ENCODE assay signal across 8 cellular contexts in the genomic region with DNA sequence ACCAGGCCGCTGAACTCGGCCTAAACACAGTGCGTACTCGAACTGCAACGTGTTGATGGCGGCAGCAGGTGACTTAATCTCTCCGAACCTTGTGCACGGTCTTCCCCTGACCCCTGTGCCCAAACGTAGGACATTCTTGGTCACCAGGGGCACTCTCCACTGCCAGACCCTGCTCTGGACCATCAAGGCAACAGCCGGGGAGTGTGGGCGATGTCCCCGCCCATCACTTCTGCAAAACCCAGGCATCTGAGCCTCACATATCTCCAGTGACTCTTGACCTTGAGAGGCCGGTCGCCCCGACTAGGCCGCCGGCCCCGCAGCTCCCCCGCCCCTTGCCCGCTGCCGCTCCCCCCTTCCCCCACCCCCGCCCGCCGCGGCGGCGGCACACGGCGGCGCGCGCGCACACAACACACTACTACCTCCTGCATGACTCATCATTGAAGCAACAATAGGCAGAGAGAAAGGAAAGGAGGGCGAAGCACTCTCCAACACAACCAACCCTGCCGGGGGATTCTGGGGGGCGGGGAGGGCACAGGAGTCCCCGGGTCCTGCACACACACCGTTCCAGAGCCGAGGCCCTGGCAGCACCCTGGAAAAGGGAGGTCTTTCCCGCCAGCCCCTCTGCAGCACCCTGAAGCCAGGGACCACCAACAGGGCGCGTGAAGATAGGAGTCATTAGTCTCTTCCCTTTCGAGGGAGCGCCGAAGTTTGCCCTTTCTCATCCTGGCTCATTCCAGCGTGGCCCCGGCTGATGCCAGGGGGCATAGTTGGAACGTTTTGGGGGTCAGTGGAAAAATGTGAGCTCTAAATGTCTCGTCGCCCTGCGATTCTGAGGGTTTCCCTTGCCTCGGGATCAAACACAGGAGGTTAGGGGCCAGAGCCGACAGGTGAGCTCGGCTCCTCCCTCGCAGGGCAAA. TPM values are rescaled to one million over a fixed set of nuclear protein-coding genes. Genes with fewer than 3 reads are reported as not detected.
DNase-seq lines count a peak whose midpoint lies in the region; ATAC-seq and TF ChIP-seq lines count a peak whose summit lies in the region.

No MANE protein-coding gene starts in this region.

- H3K4me1 ChIP-seq in heart right ventricle (peaks cover 50 to 72% (median 68%) of the 10 kb centered on the region in 9 donors), psoas muscle (peaks cover 61% of the 10 kb centered on the region)

- ATAC-seq in heart right ventricle (peak in 4 of 8 donors; percentile 4 to 14 (median 6)), psoas muscle (peak in 3 of 4 donors; percentile 23 to 32 (median 30)), GM18858 (IDR thresholded peaks at IDR 0.05; ENCODE audit: unreplicated experiment) (no peak)

- peak overlapping the region; percentile 86 for H3K4me3 ChIP-seq in Jurkat, Clone E6-1 (ENCODE audit: low read length)
- H3K4me3 ChIP-seq in heart right ventricle = peak overlapping the region; percentile 22 to 99 (median 89)
- peak overlapping the region; percentile 98 for H3K4me3 ChIP-seq in psoas muscle

- H3K36me3 ChIP-seq in heart right ventricle = no peaks in the 10 kb centered on the region
- H3K36me3 ChIP-seq in psoas muscle (ENCODE audit: insufficient read depth in 1 of 2, low read depth in 1 of 2) = no peaks in the 10 kb centered on the region

- H3K9me3 ChIP-seq in heart right ventricle (no peaks in the 10 kb centered on the region), psoas muscle (no peaks in the 10 kb centered on the region)

- intact Hi-C loops in heart right ventricle (cut with DNase I) = loop anchor here in 2 of 10 donors (10.0 kb wide), 3 partner anchors 224 to 344 kb away; partner anchors contain the start of gene HIC1 (in 1 of the 2)
- intact Hi-C loops in psoas muscle (cut with DNase I) = no loop called here

- 13 to 15% (median 13%) methylated on average over 43 to 55 of the region's 55 CpGs for WGBS in adipose tissue, 3 donors
- WGBS in heart right ventricle, 2 donors = 12 to 14% methylated on average over 54 to 55 of the region's 55 CpGs
- 12 to 16% (median 13%) methylated on average over 43 to 55 of the region's 55 CpGs for WGBS in psoas muscle, 3 donors

- peak; percentile 51 for DNase-seq in Jurkat, Clone E6-1 (ENCODE audit: low read depth, low spot score)
- peak in 4 of 5 donors; percentile 39 to 72 (median 46) for DNase-seq in T-helper 1 cell
- peak; percentile 51 to 65 for DNase-seq in heart right ventricle
- peak; percentile 66 to 81 for DNase-seq in psoas muscle
- DNase-seq in iPS-NIHi7 (ENCODE audit: extremely low spot score) = no peak

- H3K27ac ChIP-seq in C4-2B = peak overlapping the region; percentile 97
- H3K27ac ChIP-seq in adipose tissue (ENCODE audit: low read depth, low read length) = peak overlapping the region; percentile 89
- peak overlapping the region; percentile 92 to 100 (median 98) for H3K27ac ChIP-seq in heart right ventricle
- H3K27ac ChIP-seq in psoas muscle = peak overlapping the region; percentile 100

- H3K27me3 ChIP-seq in heart right ventricle (no peaks in the 10 kb centered on the region), psoas muscle (ENCODE audit: insufficient read depth in 3 of 3, low read length in 2 of 3) (no peaks in the 10 kb centered on the region)

- TF ChIP-seq CTCF in C4-2B (conservative IDR thresholded peaks at IDR 0.05) = no peak
- TF ChIP-seq CTCF in heart right ventricle (IDR thresholded peaks at IDR 0.05) = no peak
- no peak for TF ChIP-seq CTCF in psoas muscle (IDR thresholded peaks at IDR 0.05)

RNA-seq across cellular contexts. Expression of gene MNT, which starts 1.9 kb away (rescaled TPM):
- polyA plus RNA-seq in Jurkat, Clone E6-1 (2012; ENCODE audit: insufficient read depth, insufficient read length) = 14.9 TPM
- polyA plus RNA-seq in adipose tissue (10 to 100 TPM in 2 of 3 donors, 1 to 10 TPM in 1; 4.9 to 23.7 (median 23.1) TPM), heart right ventricle (10 to 100 TPM in 1 of 2 donors, 1 to 10 TPM in 1; 5.0 to 11.6 TPM), psoas muscle (1 to 10 TPM; 2.5 to 9.2 (median 4.3) TPM)
- total RNA-seq in heart right ventricle (10 to 100 TPM in 6 of 10 donors, 1 to 10 TPM in 4; 6.9 to 14.1 (median 11.0) TPM), psoas muscle (10 to 100 TPM in 1 of 4 donors, 1 to 10 TPM in 3; 6.6 to 11.7 (median 8.0) TPM)
